ENCODE assay signal across 1 cellular context in genomic region chr20:49687595-49688567, GRCh38.
TF ChIP-seq lines count a peak whose summit lies in the region.

No MANE protein-coding gene starts in this region.

TF ChIP-seq in liver, 16 proteins besides CTCF, POLR2A, EP300 and RAD21 (continued from another document):
- peak; percentile 63 for TF ChIP-seq ATF3 (IDR thresholded peaks at IDR 0.05)
- TF ChIP-seq RXRA (IDR thresholded peaks at IDR 0.05): peak; percentile 92 to 95
- peak in 1 of 2 donors; percentile 32 for TF ChIP-seq GABPA (IDR thresholded peaks at IDR 0.05 in 1 of 2, conservative IDR thresholded peaks at IDR 0.05 in 1 of 2)
